ENCODE assay signal across 12 cellular contexts in genomic region chr19:58355891-58356235, GRCh38. TPM values are rescaled to one million over a fixed set of nuclear protein-coding genes. Genes with fewer than 3 reads are reported as not detected.
DNase-seq lines count a peak whose midpoint lies in the region; ATAC-seq and TF ChIP-seq lines count a peak whose summit lies in the region.
"Had no signal": no experiment of that assay in that cellular context is flagged by ENCODE, and none has a peak within 500 bp of the region (broad histone marks: within the 10 kb centered on the region; RNA-seq: fewer than 3 reads in every experiment).

No MANE protein-coding gene starts in this region.

- no peak overlapping the region for H3K27ac ChIP-seq in HUES6 (ENCODE audit: low read depth, low read length)
- no peak overlapping the region for H3K27ac ChIP-seq in fibroblast of lung (ENCODE audit: insufficient read depth, low read length)
- no peak overlapping the region for H3K27ac ChIP-seq in gastrocnemius medialis

- H3K4me1 ChIP-seq in HUES6 (ENCODE audit: control insufficient read depth, insufficient read depth, low read length) (peaks cover 8% of the 10 kb centered on the region), fibroblast of lung (ENCODE audit: control insufficient read depth, extremely low read depth, insufficient read depth, low read length) (no peaks in the 10 kb centered on the region), gastrocnemius medialis (no peaks in the 10 kb centered on the region)

- H3K9me3 ChIP-seq in HUES6 (ENCODE audit: control insufficient read depth, insufficient read depth, low read depth, low read length) (no peaks in the 10 kb centered on the region), fibroblast of lung (ENCODE audit: control insufficient read depth, insufficient read depth, low read depth, low read length) (no peaks in the 10 kb centered on the region), gastrocnemius medialis (no peaks in the 10 kb centered on the region)

- no peak for DNase-seq in BJ (ENCODE audit: low read depth)
- no peak for DNase-seq in fibroblast of lung (ENCODE audit: low read depth in 2 of 2)
- no peak for DNase-seq in gastrocnemius medialis
- DNase-seq in superior temporal gyrus (ENCODE audit: extremely low spot score) = no peak
- DNase-seq: Calu3, GOT3, NCI-H1048 had no signal

- TF ChIP-seq POLR2A in gastrocnemius medialis (IDR thresholded peaks at IDR 0.05) = no peak

- POLR2A ChIA-PET in BJ (lab: Charles Lee) = no interaction called here

- H3K9ac ChIP-seq in HUES6 (ENCODE audit: low read length) (no peak overlapping the region), fibroblast of lung (ENCODE audit: insufficient read depth, low read length) (no peak overlapping the region)

- ATAC-seq in gastrocnemius medialis (no peak), GM19328 (IDR thresholded peaks at IDR 0.05; ENCODE audit: unreplicated experiment) (no peak), GM18517 (IDR thresholded peaks at IDR 0.05; ENCODE audit: unreplicated experiment) (no peak), esophagus mucosa (no peak)

- H3K36me3 ChIP-seq in BJ (ENCODE audit: control insufficient read depth, insufficient read depth, low read length) (peaks cover 11% of the 10 kb centered on the region), HUES6 (ENCODE audit: control insufficient read depth, insufficient read depth, low read length) (no peaks in the 10 kb centered on the region; the same call in 1 of the 2 replicates), fibroblast of lung (ENCODE audit: control insufficient read depth, insufficient read depth, low read length) (peaks cover 2% of the 10 kb centered on the region), gastrocnemius medialis (no peaks in the 10 kb centered on the region)

- intact Hi-C loops in gastrocnemius medialis (cut with DNase I; ENCODE audit: low total_unique reads) = no loop called here

- H3K79me2 ChIP-seq in fibroblast of lung (ENCODE audit: control insufficient read depth, insufficient read depth, low read length) = no peaks in the 10 kb centered on the region

- in situ Hi-C loops in gastrocnemius medialis (cut with MboI; ENCODE audit: low sequenced_read_pairs in 4 of 4) = no loop called here

- no peaks in the 10 kb centered on the region for H4K20me1 ChIP-seq in fibroblast of lung (ENCODE audit: control insufficient read depth, extremely low read depth, insufficient read depth, low read length)

- CTCF ChIA-PET in BJ (lab: Yijun Ruan, JAX) = interaction anchor here (1.3 kb wide), 1 partner anchor 16 kb away, joined by 4 read pairs; no protein-coding TSS in a partner anchor

- H3K4me3 ChIP-seq in BJ (ENCODE audit: low read depth, low read length) (peak overlapping the region; percentile 29), HUES6 (ENCODE audit: low read depth, low read length) (peak overlapping the region; percentile 10; the same call in 1 of the 2 replicates), fibroblast of lung (replicated peaks in 1 of 4; ENCODE audit: control extremely low read depth in 1 of 4, insufficient read depth in 1 of 4, low read depth in 3 of 4, low read length in 4 of 4) (no peak overlapping the region), gastrocnemius medialis (peak overlapping the region in 3 of 4 donors; percentile 28 to 38 (median 36))
- H3K4me3 ChIP-seq: lung had no signal

- no peak overlapping the region for H2AFZ ChIP-seq in fibroblast of lung (ENCODE audit: low read length)

- TF ChIP-seq CTCF in BJ (IDR thresholded peaks at IDR 0.05; ENCODE audit: insufficient read depth, low read depth, low read length) = no peak
- no peak for TF ChIP-seq CTCF in fibroblast of lung (conservative IDR thresholded peaks at IDR 0.05 in 1 of 2, IDR thresholded peaks at IDR 0.05 in 1 of 2; ENCODE audit: low read depth in 1 of 2, low read length in 2 of 2)
- no peak for TF ChIP-seq CTCF in gastrocnemius medialis (IDR thresholded peaks at IDR 0.05 in 4 of 5, conservative IDR thresholded peaks at IDR 0.05 in 1 of 5)

- H3K27me3 ChIP-seq in BJ (ENCODE audit: control insufficient read depth, insufficient read depth, low read length) = no peaks in the 10 kb centered on the region; the same call in 1 of the 2 replicates
- H3K27me3 ChIP-seq in HUES6 (ENCODE audit: control insufficient read depth, insufficient read depth, low read length) = no peaks in the 10 kb centered on the region; the same call in 1 of the 2 replicates
- no peaks in the 10 kb centered on the region for H3K27me3 ChIP-seq in fibroblast of lung (ENCODE audit: control insufficient read depth, insufficient read depth, low read length)
- H3K27me3 ChIP-seq in gastrocnemius medialis = peaks cover 2 to 28% (median 13%) of the 10 kb centered on the region in 3 donors

- peak overlapping the region; percentile 15 for H3K4me2 ChIP-seq in fibroblast of lung (ENCODE audit: extremely low read depth, insufficient read depth, low read length)

RNA-seq across cellular contexts. Expression of gene A1BG, which starts 2.6 kb away (rescaled TPM):
- polyA plus RNA-seq in BJ (2011; rRNA removed) (13.7 and 15.5 TPM in 2 replicates), fibroblast of lung (5.0 and 8.3 TPM in 2 replicates)
- 0.82 and 1.2 TPM in 2 replicates for polyA minus RNA-seq in BJ (2011; rRNA and poly(A)+ RNA removed)
- total RNA-seq in fibroblast of lung (3.3 and 12.6 TPM in 2 replicates), gastrocnemius medialis (10 to 100 TPM in 1 of 4 donors, 1 to 10 TPM in 2, not detected in 1; 4.5 to 12.5 (median 9.0) TPM), esophagus mucosa (3.5 TPM)
- polyA plus RNA-seq in fibroblast of lung (2012) = 29.7 and 31.5 TPM in 2 replicates
- polyA minus RNA-seq in fibroblast of lung (ENCODE audit: low replicate concordance) = 1.3 and 1.4 TPM in 2 replicates
- total RNA-seq: Calu3 had no signal

RNA-seq across cellular contexts. Expression of gene ZNF497, which starts 6.7 kb away (rescaled TPM):
- polyA plus RNA-seq in BJ (2011; rRNA removed) = 0.20 TPM in 2 replicates
- polyA minus RNA-seq in BJ (2011; rRNA and poly(A)+ RNA removed) = 0.10 and 0.33 TPM in 2 replicates
- 1.5 and 2.5 TPM in 2 replicates for total RNA-seq in fibroblast of lung
- 0.03 and 0.05 TPM in 2 replicates for polyA plus RNA-seq in fibroblast of lung
- 0.75 and 0.77 TPM in 2 replicates for polyA plus RNA-seq in fibroblast of lung (2012)
- polyA minus RNA-seq in fibroblast of lung (ENCODE audit: low replicate concordance) = not detected in 2 replicates
- under 1 TPM in 3 of 4 donors, not detected in 1; 0.07 to 0.87 (median 0.36) TPM for total RNA-seq in gastrocnemius medialis
- total RNA-seq in esophagus mucosa = 1.1 TPM

RNA-seq across cellular contexts. Expression of gene ZNF837, which starts 25.0 kb away (rescaled TPM):
- polyA plus RNA-seq in BJ (2011; rRNA removed) (0.47 and 0.82 TPM in 2 replicates), fibroblast of lung (0.18 and 0.27 TPM in 2 replicates)
- polyA minus RNA-seq in BJ (2011; rRNA and poly(A)+ RNA removed) = 0.38 and 0.41 TPM in 2 replicates
- total RNA-seq in fibroblast of lung (1.5 and 1.8 TPM in 2 replicates), gastrocnemius medialis (under 1 TPM in 2 of 4 donors, not detected in 2; 0.11 to 0.36 TPM), esophagus mucosa (2.7 TPM)
- polyA plus RNA-seq in fibroblast of lung (2012) = 0.90 and 0.92 TPM in 2 replicates
- polyA minus RNA-seq in fibroblast of lung (ENCODE audit: low replicate concordance) = 0.35 TPM in 1 of 2 replicates, not detected in the other

RNA-seq across cellular contexts. Expression of gene ZSCAN22, which starts 29.1 kb away (rescaled TPM):
- polyA plus RNA-seq in BJ (2011; rRNA removed) = 2.1 and 2.3 TPM in 2 replicates
- polyA minus RNA-seq in BJ (2011; rRNA and poly(A)+ RNA removed) = 3.9 TPM in 2 replicates
- total RNA-seq in fibroblast of lung = 2.3 and 3.0 TPM in 2 replicates
- 2.8 and 3.0 TPM in 2 replicates for polyA plus RNA-seq in fibroblast of lung
- polyA plus RNA-seq in fibroblast of lung (2012) = 1.4 and 1.6 TPM in 2 replicates
- 4.4 and 6.1 TPM in 2 replicates for polyA minus RNA-seq in fibroblast of lung (ENCODE audit: low replicate concordance)
- total RNA-seq in gastrocnemius medialis = 1 to 10 TPM; 1.1 to 2.4 (median 1.8) TPM
- total RNA-seq in esophagus mucosa = 2.5 TPM

RNA-seq across cellular contexts. Expression of gene RPS5, which starts 31.2 kb away (rescaled TPM):
- polyA plus RNA-seq in BJ (2011; rRNA removed) (2,500 and 3,326 TPM in 2 replicates), fibroblast of lung (1,173 and 1,532 TPM in 2 replicates)
- polyA minus RNA-seq in BJ (2011; rRNA and poly(A)+ RNA removed) = 895 and 1,382 TPM in 2 replicates
- total RNA-seq in fibroblast of lung (2,126 and 2,800 TPM in 2 replicates), gastrocnemius medialis (1,000 to 10,000 TPM; 1,345 to 1,665 (median 1,438) TPM), esophagus mucosa (1,223 TPM)
- polyA plus RNA-seq in fibroblast of lung (2012) = 1,367 and 1,629 TPM in 2 replicates
- 1,823 and 1,849 TPM in 2 replicates for polyA minus RNA-seq in fibroblast of lung (ENCODE audit: low replicate concordance)

Comparison
In these comparisons a context has a peak if more than half of its experiments do, and no peak if none do; other contexts are left out.
1. H3K4me3 ChIP-seq: peak in BJ (single experiment), HUES6 (single experiment) and gastrocnemius medialis (3 of 4); none in fibroblast of lung (0 of 4).